Comparison of ENCODE assay signal across 23 cellular contexts in the genomic region with DNA sequence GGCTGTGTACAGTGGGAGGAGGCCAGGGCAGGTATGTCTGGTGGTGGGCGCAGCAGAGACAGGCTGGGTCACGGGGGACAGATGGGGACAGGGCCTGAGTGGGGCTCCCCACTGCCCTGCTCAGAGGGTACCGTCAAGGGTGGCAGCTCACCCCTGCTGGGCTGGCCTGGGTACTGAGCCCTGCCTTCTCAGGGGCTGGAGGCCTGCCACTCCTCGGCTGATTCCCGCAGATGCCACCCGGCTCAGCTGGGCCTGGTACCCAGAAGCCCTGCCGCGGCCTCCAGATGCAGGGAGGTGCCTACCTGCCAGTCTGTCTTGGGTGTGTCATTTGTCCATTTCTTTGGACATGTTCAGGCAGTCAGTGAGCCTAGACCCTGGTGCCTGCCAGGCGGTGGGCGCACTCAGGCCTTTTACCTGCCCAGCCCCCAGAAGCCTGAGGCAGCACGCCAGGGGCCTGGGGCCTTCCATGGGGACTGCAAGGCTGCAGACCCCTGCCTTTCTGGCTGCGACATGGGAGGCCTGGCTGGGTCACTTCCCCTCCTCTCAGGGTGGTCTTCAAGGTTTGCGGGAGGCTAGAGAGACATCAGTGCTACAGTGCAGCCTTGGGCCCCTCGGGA. TPM values are rescaled to one million over a fixed set of nuclear protein-coding genes. Genes with fewer than 3 reads are reported as not detected.
DNase-seq lines count a peak whose midpoint lies in the region; ATAC-seq and TF ChIP-seq lines count a peak whose summit lies in the region.
"Had no signal": no experiment of that assay in that cellular context is flagged by ENCODE, and none has a peak within 500 bp of the region (broad histone marks: within the 10 kb centered on the region; RNA-seq: fewer than 3 reads in every experiment).

No MANE protein-coding gene starts in this region.

- H3K36me3 ChIP-seq in Loucy (ENCODE audit: insufficient read depth, low read length) (no peaks in the 10 kb centered on the region), endodermal cell (ENCODE audit: control insufficient read depth, insufficient read depth, low read length) (no peaks in the 10 kb centered on the region)
- H3K36me3 ChIP-seq: gastroesophageal sphincter, tibial artery had no signal

- H3K9me2 ChIP-seq in Loucy (replicated peaks; ENCODE audit: low read depth, low read length): no peaks in the 10 kb centered on the region

- no peaks in the 10 kb centered on the region for H3K27me3 ChIP-seq in Loucy (ENCODE audit: insufficient read depth, low read length, poor library complexity, severe bottlenecking)
- peaks cover 20% of the 10 kb centered on the region for H3K27me3 ChIP-seq in endodermal cell (ENCODE audit: control insufficient read depth, insufficient read depth, low read length, poor library complexity, severe bottlenecking)

- H3K27ac Mint-ChIP-seq in endodermal cell (no peak overlapping the region), neural crest cell (ENCODE audit: unreplicated experiment) (no peak overlapping the region), progenitor cell of endocrine pancreas (no peak overlapping the region)
- H3K27ac Mint-ChIP-seq: activated T-helper 17 cell treated with anti-CD3 and anti-CD28 coated beads, Interleukin-2, amount 50 U/mL, for 72 hours; CD4-positive, CD25-positive, alpha-beta regulatory T cell had no signal

- H3K9me3 ChIP-seq in Loucy (ENCODE audit: insufficient read depth, low read depth, low read length) (no peaks in the 10 kb centered on the region), endodermal cell (ENCODE audit: control insufficient read depth, low read length) (no peaks in the 10 kb centered on the region)
- H3K9me3 ChIP-seq: gastroesophageal sphincter, tibial artery had no signal

- H3K9me3 Mint-ChIP-seq in endodermal cell: no peaks in the 10 kb centered on the region
- no peaks in the 10 kb centered on the region for H3K9me3 Mint-ChIP-seq in neural crest cell
- no peaks in the 10 kb centered on the region for H3K9me3 Mint-ChIP-seq in progenitor cell of endocrine pancreas (ENCODE audit: low read depth)
- H3K9me3 Mint-ChIP-seq: activated T-helper 17 cell treated with anti-CD3 and anti-CD28 coated beads, Interleukin-2, amount 50 U/mL, for 72 hours; CD4-positive, CD25-positive, alpha-beta regulatory T cell had no signal

- DNase-seq in endodermal cell (peak; percentile 29), neural crest cell (ENCODE audit: low read depth, low spot score) (no peak), GM10266 (ENCODE audit: extremely low spot score) (no peak), mesenteric fat pad (ENCODE audit: low spot score) (no peak), progenitor cell of endocrine pancreas (ENCODE audit: low spot score, unreplicated experiment) (no peak)
- DNase-seq: CD4-positive, CD25-positive, alpha-beta regulatory T cell; EL; IMR-90; islet precursor cell; NCI-H1436; NCI-H2107; NCI-H446 treated with DMSO at 0.1 percent for 48 hours; stimulated activated CD4-positive, alpha-beta T cell treated with anti-CD3 and anti-CD28 coated beads, Interleukin-12 subunit alpha, Interleukin-12 subunit beta, amount 100 ng/mL, for 4 hours; stimulated activated CD4-positive, alpha-beta T cell treated with anti-CD3 and anti-CD28 coated beads, Interleukin-4, amount 100 ng/mL, for 24 hours; stimulated activated naive CD4-positive, alpha-beta T cell treated with Interleukin-2 at 50 U/mL for 16 hours; T1000 had no signal

- H2AFZ ChIP-seq in Loucy (ENCODE audit: low read length): 0 out of 2 replicates have a peak overlapping the region, but pooled peaks have one; percentile 46

- H3K79me2 ChIP-seq in Loucy (ENCODE audit: insufficient read depth, low read length): no peaks in the 10 kb centered on the region

- H3F3A ChIP-seq in Loucy (ENCODE audit: low read depth): no peaks in the 10 kb centered on the region

- H3K27me3 Mint-ChIP-seq in endodermal cell (ENCODE audit: insufficient read depth): peaks cover 29% of the 10 kb centered on the region
- H3K27me3 Mint-ChIP-seq in neural crest cell (ENCODE audit: low read depth): peaks cover 43% of the 10 kb centered on the region
- peaks cover 15% of the 10 kb centered on the region for H3K27me3 Mint-ChIP-seq in progenitor cell of endocrine pancreas

- H3K4me3 Mint-ChIP-seq in endodermal cell: no peak overlapping the region
- peak overlapping the region; percentile 51 for H3K4me3 Mint-ChIP-seq in neural crest cell
- no peak overlapping the region for H3K4me3 Mint-ChIP-seq in progenitor cell of endocrine pancreas (ENCODE audit: low read depth)
- H3K4me3 Mint-ChIP-seq: activated T-helper 17 cell treated with anti-CD3 and anti-CD28 coated beads, Interleukin-2, amount 50 U/mL, for 72 hours had no signal

- H3K4me2 ChIP-seq in Loucy (ENCODE audit: low read depth, low read length, poor library complexity, severe bottlenecking): no peak overlapping the region

- H3K9ac ChIP-seq in Loucy (ENCODE audit: low read depth, low read length, poor library complexity, severe bottlenecking) (no peak overlapping the region), endodermal cell (ENCODE audit: extremely low read depth, low read length, poor library complexity, severe bottlenecking) (no peak overlapping the region)

- H3K4me1 Mint-ChIP-seq in endodermal cell: peaks cover 9% of the 10 kb centered on the region
- peaks cover 30% of the 10 kb centered on the region for H3K4me1 Mint-ChIP-seq in neural crest cell
- no peaks in the 10 kb centered on the region for H3K4me1 Mint-ChIP-seq in progenitor cell of endocrine pancreas (ENCODE audit: low read depth)

- no peak for TF ChIP-seq CTCF in 22Rv1 (IDR thresholded peaks at IDR 0.05)
- no peak for TF ChIP-seq CTCF in Loucy (conservative IDR thresholded peaks at IDR 0.05; ENCODE audit: low read length)
- TF ChIP-seq CTCF in endodermal cell (conservative IDR thresholded peaks at IDR 0.05): no peak
- no peak for TF ChIP-seq CTCF in neural crest cell (conservative IDR thresholded peaks at IDR 0.05)
- TF ChIP-seq CTCF in GM10266 (IDR thresholded peaks at IDR 0.05; ENCODE audit: control insufficient read depth, insufficient read depth, low read depth, missing control alignments): no peak
- TF ChIP-seq CTCF in progenitor cell of endocrine pancreas (IDR thresholded peaks at IDR 0.05; ENCODE audit: unreplicated experiment): no peak

- 93 to 100% methylated on average over 3 to 14 of the region's 14 CpGs for WGBS in endodermal cell (ENCODE audit: insufficient coverage in 1 of 2, insufficient read length in 1 of 2), 2 experiments

- H3K4me1 ChIP-seq in Loucy (ENCODE audit: insufficient read depth, low read length, poor library complexity, severe bottlenecking) (no peaks in the 10 kb centered on the region), endodermal cell (ENCODE audit: control insufficient read depth, insufficient read depth, low read length) (no peaks in the 10 kb centered on the region)

- H3K27ac ChIP-seq in 22Rv1 (peak overlapping the region; percentile 77), endodermal cell (ENCODE audit: low read depth, low read length) (no peak overlapping the region)
- H3K27ac ChIP-seq: gastroesophageal sphincter, tibial artery had no signal

- ATAC-seq in GM18498 (IDR thresholded peaks at IDR 0.05; ENCODE audit: unreplicated experiment): no peak
- ATAC-seq: activated T-helper 17 cell treated with anti-CD3 and anti-CD28 coated beads, Interleukin-2, amount 50 U/mL, for 72 hours; gastroesophageal sphincter; Right ventricle myocardium inferior had no signal

- no peaks in the 10 kb centered on the region for H4K20me1 ChIP-seq in Loucy (ENCODE audit: insufficient read depth, low read length, poor library complexity, severe bottlenecking)

- H3K36me3 Mint-ChIP-seq in endodermal cell (ENCODE audit: low read depth): no peaks in the 10 kb centered on the region
- H3K36me3 Mint-ChIP-seq in neural crest cell (ENCODE audit: low read depth): no peaks in the 10 kb centered on the region
- H3K36me3 Mint-ChIP-seq in progenitor cell of endocrine pancreas (ENCODE audit: insufficient read depth): no peaks in the 10 kb centered on the region
- H3K36me3 Mint-ChIP-seq: CD4-positive, CD25-positive, alpha-beta regulatory T cell had no signal

- H3K4me3 ChIP-seq in Loucy (ENCODE audit: low read length, poor library complexity, severe bottlenecking) (no peak overlapping the region), endodermal cell (ENCODE audit: low read length) (no peak overlapping the region)
- H3K4me3 ChIP-seq: gastroesophageal sphincter, tibial artery had no signal

RNA-seq across cellular contexts. Expression of a gene that starts 3.3 kb away (rescaled TPM):
- 1 to 10 TPM; 3.6 to 5.0 TPM for total RNA-seq in endodermal cell
- 1.00 TPM for polyA plus RNA-seq in endodermal cell (2013, experiment 1 of 2)
- 0.66 TPM for polyA plus RNA-seq in endodermal cell (2013, experiment 2 of 2)
- total RNA-seq in neural crest cell: 2.8 and 3.0 TPM in 2 replicates
- total RNA-seq in mesenteric fat pad: 0.64 TPM
- total RNA-seq in progenitor cell of endocrine pancreas: 1.8 and 2.8 TPM in 2 replicates
